In the genomic region with DNA sequence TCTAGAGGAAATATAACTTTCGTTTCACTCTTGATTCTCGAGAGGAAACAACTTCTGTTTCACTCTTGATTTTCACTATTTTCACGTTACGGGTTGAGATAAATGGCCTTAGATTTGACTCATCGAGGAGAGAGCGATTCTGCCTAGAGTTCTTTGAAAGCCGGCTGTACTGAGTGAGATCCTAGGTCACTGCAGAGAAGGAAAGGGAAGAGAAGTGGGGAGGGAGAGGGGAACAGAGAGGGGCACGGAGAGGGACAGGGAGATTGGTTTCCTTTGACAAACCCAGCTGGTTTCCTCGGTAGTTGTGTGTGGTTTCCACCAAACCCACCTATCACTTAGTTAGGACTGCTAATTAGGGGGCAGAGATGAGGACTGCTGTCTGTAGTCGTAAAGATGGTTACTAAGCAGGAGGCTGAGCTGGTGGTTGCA, we compare ENCODE assay signal across 8 cellular contexts. TPM values are rescaled to one million over a fixed set of nuclear protein-coding genes. Genes with fewer than 3 reads are reported as not detected.
DNase-seq lines count a peak whose midpoint lies in the region; ATAC-seq and TF ChIP-seq lines count a peak whose summit lies in the region.

No MANE protein-coding gene starts in this region.

- H3K79me2 ChIP-seq in DND-41 (ENCODE audit: insufficient read depth, low read length) = no peaks in the 10 kb centered on the region

- TF ChIP-seq POLR2A in lower leg skin (IDR thresholded peaks at IDR 0.05) = no peak

- H3K27ac Mint-ChIP-seq in central memory CD8-positive, alpha-beta T cell (ENCODE audit: low read depth) = peak overlapping the region; percentile 80

- no peaks in the 10 kb centered on the region for H3K27me3 Mint-ChIP-seq in central memory CD8-positive, alpha-beta T cell

- H3K9me3 ChIP-seq in DND-41 (ENCODE audit: insufficient read depth, low read length, severe bottlenecking) = no peaks in the 10 kb centered on the region
- H3K9me3 ChIP-seq in HAP-1 = no peaks in the 10 kb centered on the region

- H4K20me1 ChIP-seq in DND-41 (ENCODE audit: insufficient read depth, low read length) = no peaks in the 10 kb centered on the region

- H3K4me1 ChIP-seq in DND-41 (ENCODE audit: insufficient read depth, low read length) (no peaks in the 10 kb centered on the region; the same call in 1 of the 2 replicates), HAP-1 (no peaks in the 10 kb centered on the region)

- H3K27me3 ChIP-seq in DND-41 (ENCODE audit: insufficient read depth, low read length, poor library complexity) (peaks cover 2% of the 10 kb centered on the region), HAP-1 (ENCODE audit: low read depth) (no peaks in the 10 kb centered on the region)

- no peak for DNase-seq in DND-41
- DNase-seq in central memory CD8-positive, alpha-beta T cell (ENCODE audit: low spot score in 2 of 2) = no peak
- no peak for DNase-seq in HAP-1 (ENCODE audit: low spot score in 2 of 2)
- no peak for DNase-seq in DMS153 treated with DMSO at 0.1 percent for 48 hours (lab: John Stamatoyannopoulos, UW; ENCODE audit: unreplicated experiment)
- DNase-seq in dermis blood vessel endothelial cell = no peak
- no peak for DNase-seq in lower leg skin (ENCODE audit: low spot score in 2 of 2)

- TF ChIP-seq CTCF in DND-41 (IDR thresholded peaks at IDR 0.05; ENCODE audit: borderline replicate concordance, extremely low read depth, low read length, poor library complexity, severe bottlenecking) (no peak), lower leg skin (IDR thresholded peaks at IDR 0.05) (no peak)

- peak; percentile 62 for ATAC-seq in DND-41 (ENCODE audit: insufficient read depth, low read depth)
- ATAC-seq in GM19328 (IDR thresholded peaks at IDR 0.05; ENCODE audit: unreplicated experiment) = peak; percentile 59
- peak; percentile 34 for ATAC-seq in HG03108 (IDR thresholded peaks at IDR 0.05; ENCODE audit: unreplicated experiment)
- ATAC-seq in central memory CD8-positive, alpha-beta T cell (replicated peaks; ENCODE audit: extremely low read depth, poor library complexity, severe bottlenecking) = peak; percentile 72

- no peak overlapping the region for H3K9ac ChIP-seq in DND-41 (ENCODE audit: low read depth, low read length)

- WGBS in lower leg skin, 2 donors = 64 to 69% methylated on average over 10 of the region's 10 CpGs

- no peak overlapping the region for H3K4me2 ChIP-seq in DND-41 (ENCODE audit: insufficient read depth, low read length)

- H3K4me3 ChIP-seq in DND-41 (ENCODE audit: low read depth in 1 of 2, low read length in 2 of 2) = no peak overlapping the region
- no peak overlapping the region for H3K4me3 ChIP-seq in HAP-1
- H3K4me3 ChIP-seq in lower leg skin (ENCODE audit: low read depth, poor library complexity, severe bottlenecking) = no peak overlapping the region

- H3K9me3 Mint-ChIP-seq in central memory CD8-positive, alpha-beta T cell = no peaks in the 10 kb centered on the region

- peak overlapping the region; percentile 74 for H3K4me3 Mint-ChIP-seq in central memory CD8-positive, alpha-beta T cell

- intact Hi-C loops in lower leg skin (cut with DNase I; ENCODE audit: low total_unique reads) = no loop called here

- H2AFZ ChIP-seq in DND-41 (ENCODE audit: low read depth, low read length) = no peak overlapping the region

- in situ Hi-C loops in HAP-1 (cut with MboI; ENCODE audit: low sequenced_read_pairs) = loop anchor here (25.0 kb wide), 1 partner anchor 742 kb away; no protein-coding TSS in a partner anchor

- H3K27ac ChIP-seq in DND-41 (ENCODE audit: low read length) = no peak overlapping the region

- no peaks in the 10 kb centered on the region for H3K36me3 Mint-ChIP-seq in central memory CD8-positive, alpha-beta T cell (ENCODE audit: insufficient read depth)

- no peaks in the 10 kb centered on the region for H3K36me3 ChIP-seq in DND-41 (ENCODE audit: insufficient read depth, low read length)
- no peaks in the 10 kb centered on the region for H3K36me3 ChIP-seq in HAP-1 (replicated peaks)

- peaks cover 21% of the 10 kb centered on the region for H3K4me1 Mint-ChIP-seq in central memory CD8-positive, alpha-beta T cell

RNA-seq across cellular contexts. Expression of a gene that starts 21.6 kb away (rescaled TPM):
- total RNA-seq in dermis blood vessel endothelial cell = 6.1 and 10.2 TPM in 2 replicates
- total RNA-seq in lower leg skin = 10 to 100 TPM; 22.5 to 45.5 (median 35.3) TPM

RNA-seq across cellular contexts. Expression of a gene that starts 55.8 kb away (rescaled TPM):
- 196 and 425 TPM in 2 replicates for total RNA-seq in dermis blood vessel endothelial cell
- total RNA-seq in lower leg skin = 10 to 100 TPM; 23.4 to 80.0 (median 30.7) TPM
